Comparison of ENCODE assay signal across 1 cellular context in genomic region chr16:30956601-30957455, GRCh38.
TF ChIP-seq lines count a peak whose summit lies in the region.

No MANE protein-coding gene starts in this region.

TF ChIP-seq in IMR-90, 13 proteins besides CTCF, POLR2A, EP300 and RAD21:
- TF ChIP-seq SMC3 (IDR thresholded peaks at IDR 0.05; ENCODE audit: low read depth, low read length) (no peak), MAZ (IDR thresholded peaks at IDR 0.05; ENCODE audit: borderline replicate concordance, low read depth, low read length) (peak; percentile 76; the same call in 1 of the 2 replicates), BHLHE40 (IDR thresholded peaks at IDR 0.05; ENCODE audit: low read depth, low read length) (no peak), CHD1 (IDR thresholded peaks at IDR 0.05; ENCODE audit: low read depth, low read length) (no peak), NFE2L2 (IDR thresholded peaks at IDR 0.05; ENCODE audit: low read depth, low read length) (peak; percentile 22; the same call in 1 of the 2 replicates), RFX5 (IDR thresholded peaks at IDR 0.05; ENCODE audit: low read depth, low read length) (no peak), ELK1 (IDR thresholded peaks at IDR 0.05; ENCODE audit: borderline replicate concordance, low read depth, low read length) (no peak), CEBPB (IDR thresholded peaks at IDR 0.05; ENCODE audit: low read depth, low read length) (no peak), RCOR1 (IDR thresholded peaks at IDR 0.05; ENCODE audit: insufficient replicate concordance, low read length) (peak; percentile 85), MAFK (IDR thresholded peaks at IDR 0.05; ENCODE audit: low read depth, low read length) (no peak), MXI1 (IDR thresholded peaks at IDR 0.05; ENCODE audit: borderline replicate concordance, low read depth, low read length) (no peak), FOS (IDR thresholded peaks at IDR 0.05; ENCODE audit: low read depth, low read length) (no peak)
